In genomic region chr15:48541659-48542334, GRCh38 we compare ENCODE assay signal across 8 cellular contexts.
A peak's percentile ranks its signal among the peaks of the same experiment; 100 is the strongest.
DNase-seq lines count a peak whose midpoint lies in the region; ATAC-seq and TF ChIP-seq lines count a peak whose summit lies in the region.

No MANE protein-coding gene starts in this region.

- no peaks in the 10 kb centered on the region for H3K36me3 ChIP-seq in RWPE2 (ENCODE audit: low read depth)
- H3K36me3 ChIP-seq in mucosa of descending colon (ENCODE audit: low read depth) = no peaks in the 10 kb centered on the region
- no peaks in the 10 kb centered on the region for H3K36me3 ChIP-seq in prostate gland

- ATAC-seq in GM18498 (IDR thresholded peaks at IDR 0.05; ENCODE audit: unreplicated experiment) (peak; percentile 95), HG02623 (IDR thresholded peaks at IDR 0.05; ENCODE audit: unreplicated experiment) (peak; percentile 73), RWPE2 (ENCODE audit: low read depth) (peak; percentile 89), mucosa of descending colon (peak; percentile 36)

- 48% methylated on average over 6 of the region's 6 CpGs for WGBS in prostate gland

- H3K27ac ChIP-seq in RWPE2 (ENCODE audit: poor library complexity, severe bottlenecking) = no peak overlapping the region
- no peak overlapping the region for H3K27ac ChIP-seq in prostate gland

- H3K4me3 ChIP-seq in RWPE2 (ENCODE audit: severe bottlenecking) (no peak overlapping the region), mucosa of descending colon (no peak overlapping the region), prostate gland (no peak overlapping the region)

- TF ChIP-seq CTCF in RWPE2 (IDR thresholded peaks at IDR 0.05; ENCODE audit: poor library complexity, severe bottlenecking) = no peak
- TF ChIP-seq CTCF in mucosa of descending colon (IDR thresholded peaks at IDR 0.05) = no peak
- TF ChIP-seq CTCF in prostate gland (IDR thresholded peaks at IDR 0.05) = no peak

- TF ChIP-seq POLR2A in erythroblast (IDR thresholded peaks at IDR 0.05; ENCODE audit: low read length) (no peak), prostate gland (IDR thresholded peaks at IDR 0.05) (no peak)

- H3K27me3 ChIP-seq in RWPE2 (ENCODE audit: insufficient read depth, poor library complexity, severe bottlenecking) (no peaks in the 10 kb centered on the region), prostate gland (replicated peaks; ENCODE audit: insufficient read depth) (no peaks in the 10 kb centered on the region)

- H3K9me3 ChIP-seq in RWPE2 (ENCODE audit: severe bottlenecking) = no peaks in the 10 kb centered on the region
- H3K9me3 ChIP-seq in mucosa of descending colon = no peaks in the 10 kb centered on the region
- H3K9me3 ChIP-seq in prostate gland = no peaks in the 10 kb centered on the region

- no peak for DNase-seq in RWPE2 (ENCODE audit: low spot score)
- no peak for DNase-seq in mucosa of descending colon
- DNase-seq in erythroblast (lab: John Stamatoyannopoulos, UW) = no peak
- DNase-seq in SHP77 (lab: John Stamatoyannopoulos, UW) = no peak
- DNase-seq in NOMO-1 treated with DMSO at 0.1 percent for 48 hours (lab: John Stamatoyannopoulos, UW; ENCODE audit: unreplicated experiment) = no peak
- no peak for DNase-seq in prostate gland (ENCODE audit: low spot score)

- peaks cover 3% of the 10 kb centered on the region for H3K4me1 ChIP-seq in RWPE2 (ENCODE audit: insufficient read depth, poor library complexity, severe bottlenecking)
- H3K4me1 ChIP-seq in mucosa of descending colon (ENCODE audit: low read depth) = no peaks in the 10 kb centered on the region
- no peaks in the 10 kb centered on the region for H3K4me1 ChIP-seq in prostate gland (replicated peaks)

- intact Hi-C loops in mucosa of descending colon (cut with DNase I, micrococcal nuclease) (no loop called here), prostate gland (cut with DNase I) (no loop called here)

Comparison
In these comparisons a context has a peak if more than half of its experiments do, and no peak if none do; other contexts are left out.
1. ATAC-seq: peak in every context shown above with its lines; median percentile 95 in GM18498; 89 in RWPE2; 73 in HG02623; 36 in mucosa of descending colon.